Comparison of ENCODE assay signal across 18 cellular contexts in genomic region chr6:120736740-120737139, GRCh38.
DNase-seq lines count a peak whose midpoint lies in the region; FAIRE-seq and TF ChIP-seq lines count a peak whose summit lies in the region.
"Had no signal": no experiment of that assay in that cellular context is flagged by ENCODE, and none has a peak within 500 bp of the region (broad histone marks: within the 10 kb centered on the region; RNA-seq: fewer than 3 reads in every experiment).

No MANE protein-coding gene starts in this region.

- POLR2A ChIA-PET in MCF 10A (lab: Yijun Ruan, JAX), result interaction anchor here (0.7 kb wide), 1 partner anchor 108 kb away, joined by 3 read pairs; no protein-coding TSS in a partner anchor

- intact Hi-C loops in MCF 10A (cut with micrococcal nuclease), result no loop called here
- intact Hi-C loops in breast epithelium (cut with DNase I; ENCODE audit: low total_unique reads), result no loop called here

- no peak overlapping the region for H3K27ac ChIP-seq in breast epithelium
- peak overlapping the region; percentile 47 for H3K27ac ChIP-seq in keratinocyte (ENCODE audit: control insufficient read depth, insufficient read depth, low read length)
- no peak overlapping the region for H3K27ac ChIP-seq in SJCRH30
- H3K27ac ChIP-seq: BLaER1 had no signal

- peaks cover 14% of the 10 kb centered on the region for H3K9me3 Mint-ChIP-seq in MCF 10A (ENCODE audit: unreplicated experiment)

- H3K9me3 ChIP-seq in breast epithelium (peaks cover 6 to 7% of the 10 kb centered on the region in 2 donors), keratinocyte (ENCODE audit: control insufficient read depth, low read depth, low read length) (no peaks in the 10 kb centered on the region), SJCRH30 (replicated peaks) (no peaks in the 10 kb centered on the region; the same call in 1 of the 2 replicates)
- H3K9me3 ChIP-seq: BLaER1 had no signal

- no peak overlapping the region for H3K9ac ChIP-seq in keratinocyte (ENCODE audit: control insufficient read depth, extremely low read depth, insufficient read depth, low read length)
- H3K9ac ChIP-seq: BLaER1 had no signal

- TF ChIP-seq POLR2A in breast epithelium (IDR thresholded peaks at IDR 0.05), result no peak

- H4K20me1 ChIP-seq in keratinocyte (ENCODE audit: control insufficient read depth, extremely low read depth, insufficient read depth, low read length), result no peaks in the 10 kb centered on the region
- H4K20me1 ChIP-seq: BLaER1 had no signal

- no peak for FAIRE-seq in bronchial epithelial cell (lab: Jason Lieb, UNC)
- no peak for FAIRE-seq in keratinocyte (lab: Jason Lieb, UNC)
- FAIRE-seq: HepG2 had no signal

- TF ChIP-seq CTCF in MCF 10A (IDR thresholded peaks at IDR 0.05; ENCODE audit: unreplicated experiment) (no peak), breast epithelium (IDR thresholded peaks at IDR 0.05) (no peak), bronchial epithelial cell (IDR thresholded peaks at IDR 0.05; ENCODE audit: insufficient read depth, low read length, severe bottlenecking) (no peak), keratinocyte (optimal IDR thresholded peaks at IDR 0.05 in 1 of 3, IDR thresholded peaks at IDR 0.05 in 1 of 3, conservative IDR thresholded peaks at IDR 0.05 in 1 of 3; ENCODE audit: extremely low read depth in 1 of 3, insufficient read depth in 2 of 3, low read length in 3 of 3) (no peak)

- no peaks in the 10 kb centered on the region for H3K79me2 ChIP-seq in keratinocyte (ENCODE audit: control insufficient read depth, insufficient read depth, low read length)

- H3K9me1 ChIP-seq in keratinocyte (ENCODE audit: control insufficient read depth, extremely low read depth, insufficient read depth, low read length), result no peaks in the 10 kb centered on the region

- H3K36me3 ChIP-seq in breast epithelium, result no peaks in the 10 kb centered on the region
- no peaks in the 10 kb centered on the region for H3K36me3 ChIP-seq in bronchial epithelial cell (ENCODE audit: control insufficient read depth, insufficient read depth, low read length)
- no peaks in the 10 kb centered on the region for H3K36me3 ChIP-seq in keratinocyte (ENCODE audit: control insufficient read depth in 2 of 2, extremely low read depth in 1 of 2, insufficient read depth in 2 of 2, low read length in 2 of 2)
- H3K36me3 ChIP-seq in SJCRH30, result no peaks in the 10 kb centered on the region
- H3K36me3 ChIP-seq: BLaER1 had no signal

- peak overlapping the region; percentile 58 for H3K4me2 ChIP-seq in keratinocyte (ENCODE audit: control insufficient read depth, extremely low read depth, insufficient read depth, low read depth, low read length)
- H3K4me2 ChIP-seq: BLaER1 had no signal

- H2AFZ ChIP-seq in keratinocyte (ENCODE audit: control insufficient read depth, low read length), result peak overlapping the region; percentile 80

- H3K27me3 ChIP-seq in breast epithelium, result no peaks in the 10 kb centered on the region
- H3K27me3 ChIP-seq in bronchial epithelial cell (ENCODE audit: control insufficient read depth, insufficient read depth, low read length), result no peaks in the 10 kb centered on the region
- no peaks in the 10 kb centered on the region for H3K27me3 ChIP-seq in keratinocyte (ENCODE audit: control insufficient read depth, extremely low read depth, insufficient read depth, low read length)
- no peaks in the 10 kb centered on the region for H3K27me3 ChIP-seq in SJCRH30
- H3K27me3 ChIP-seq: BLaER1 had no signal

- H3K27me3 Mint-ChIP-seq in MCF 10A (ENCODE audit: insufficient read depth, unreplicated experiment), result no peaks in the 10 kb centered on the region
- H3K27me3 Mint-ChIP-seq: CD4-positive, alpha-beta memory T cell had no signal

- dilution Hi-C loops in keratinocyte (cut with MboI; ENCODE audit: extremely low pct_ligation_motif_present, low sequenced_read_pairs), result no loop called here

- H3K4me1 ChIP-seq in breast epithelium, result no peaks in the 10 kb centered on the region
- peaks cover 16% of the 10 kb centered on the region for H3K4me1 ChIP-seq in keratinocyte (ENCODE audit: control insufficient read depth, extremely low read depth, insufficient read depth, low read length)
- no peaks in the 10 kb centered on the region for H3K4me1 ChIP-seq in SJCRH30
- H3K4me1 ChIP-seq: BLaER1 had no signal

- no peak overlapping the region for H3K4me3 Mint-ChIP-seq in MCF 10A (ENCODE audit: unreplicated experiment)
- H3K4me3 Mint-ChIP-seq: CD14-positive monocyte; CD4-positive, alpha-beta memory T cell; HFFc6 had no signal

- DNase-seq in MCF 10A (ENCODE audit: unreplicated experiment), result no peak
- no peak for DNase-seq in breast epithelium (ENCODE audit: low spot score in 2 of 2)
- peak; percentile 88 for DNase-seq in bronchial epithelial cell (ENCODE audit: low read depth)
- DNase-seq in keratinocyte (ENCODE audit: low read depth, low spot score), result no peak
- no peak for DNase-seq in SJCRH30
- DNase-seq in NK-92 treated with Interleukin-12 subunit alpha and Interleukin-12 subunit beta, amount 100 ng/mL, for 24 hours (lab: John Stamatoyannopoulos, UW), result no peak
- no peak for DNase-seq in kidney glomerular epithelial cell (lab: John Stamatoyannopoulos, UW)
- DNase-seq: 8988T; CD4-positive, alpha-beta memory T cell; DMS153; DMS79; GF-D8; GOT3; H7; HFFc6 had no signal

- CTCF ChIA-PET in MCF 10A (lab: Yijun Ruan, JAX), result no interaction called here

- H3K27ac Mint-ChIP-seq in MCF 10A (ENCODE audit: low read depth, unreplicated experiment), result peak overlapping the region; percentile 74
- H3K27ac Mint-ChIP-seq: CD14-positive monocyte; CD4-positive, alpha-beta memory T cell; HFFc6 had no signal

- BruUV-seq in MCF 10A (replicated peaks; lab: Mats Ljungman, UMichigan), result no TSS peak

- no peaks in the 10 kb centered on the region for H3K36me3 Mint-ChIP-seq in MCF 10A (ENCODE audit: insufficient read depth, unreplicated experiment)
- H3K36me3 Mint-ChIP-seq: CD14-positive monocyte; CD4-positive, alpha-beta memory T cell had no signal

- no peak overlapping the region for H3K4me3 ChIP-seq in breast epithelium
- no peak overlapping the region for H3K4me3 ChIP-seq in bronchial epithelial cell (ENCODE audit: low read depth, low read length)
- peak overlapping the region in 1 of 3 experiments; percentile 25 for H3K4me3 ChIP-seq in keratinocyte (ENCODE audit: control insufficient read depth in 2 of 3, extremely low read depth in 1 of 3, insufficient read depth in 2 of 3, low read depth in 1 of 3, low read length in 3 of 3)
- H3K4me3 ChIP-seq in SJCRH30, result no peak overlapping the region
- H3K4me3 ChIP-seq: BLaER1 had no signal

- peaks cover 10% of the 10 kb centered on the region for H3K4me1 Mint-ChIP-seq in MCF 10A (ENCODE audit: insufficient read depth, unreplicated experiment)
- H3K4me1 Mint-ChIP-seq: CD14-positive monocyte; CD4-positive, alpha-beta memory T cell had no signal
